19 cellular contexts compared by ENCODE assay signal in genomic region chr22:49023161-49023878, GRCh38.
"Had no signal": no experiment of that assay in that cellular context is flagged by ENCODE, and none has a peak within 500 bp of the region (broad histone marks: within the 10 kb centered on the region; RNA-seq: fewer than 3 reads in every experiment).

No MANE protein-coding gene starts in this region.

- H3K4me1 Mint-ChIP-seq: activated CD4-positive, alpha-beta memory T cell treated with anti-CD3 and anti-CD28 coated beads, Interleukin-2, amount 10 ng/mL, durations not matched to agents 7 days and 5 days; activated CD4-positive, alpha-beta T cell treated with anti-CD3 and anti-CD28 coated beads, Interleukin-2, amount 10 ng/mL, durations not matched to agents 24 days and 14 days; activated naive CD8-positive, alpha-beta T cell treated with anti-CD3 and anti-CD28 coated beads for 36 hours; endodermal cell; nephron had no signal

- H3K27me3 Mint-ChIP-seq: activated CD4-positive, alpha-beta memory T cell treated with anti-CD3 and anti-CD28 coated beads, Interleukin-2, amount 10 ng/mL, durations not matched to agents 7 days and 5 days; activated CD4-positive, alpha-beta T cell treated with anti-CD3 and anti-CD28 coated beads, Interleukin-2, amount 10 ng/mL, durations not matched to agents 24 days and 14 days; activated naive CD8-positive, alpha-beta T cell treated with anti-CD3 and anti-CD28 coated beads for 36 hours had no signal

- H3K36me3 Mint-ChIP-seq: activated naive CD8-positive, alpha-beta T cell treated with anti-CD3 and anti-CD28 coated beads for 36 hours had no signal

- H3K4me1 ChIP-seq: breast epithelium, esophagus squamous epithelium, gastrocnemius medialis, parathyroid adenoma, thyroid gland had no signal

- H3K4me3 Mint-ChIP-seq: activated CD4-positive, alpha-beta memory T cell treated with anti-CD3 and anti-CD28 coated beads, Interleukin-2, amount 10 ng/mL, durations not matched to agents 7 days and 5 days; activated CD4-positive, alpha-beta T cell treated with anti-CD3 and anti-CD28 coated beads, Interleukin-2, amount 10 ng/mL, durations not matched to agents 24 days and 14 days; activated naive CD8-positive, alpha-beta T cell treated with anti-CD3 and anti-CD28 coated beads for 36 hours; activated T-helper 1 cell treated with anti-CD3 and anti-CD28 coated beads, Interleukin-12 subunit alpha, Interleukin-12 subunit beta, Interleukin-2, Interleukin-4 antibody, amounts not matched to agents 30 ng/mL and 10 ng/mL and 1 ng/mL, durations not matched to agents 14 hours and 24 hours and 36 hours; endodermal cell; nephron had no signal

- ATAC-seq: gastrocnemius medialis had no signal

- H3K27ac ChIP-seq: breast epithelium, coronary artery, esophagus squamous epithelium, gastrocnemius medialis, parathyroid adenoma, thyroid gland had no signal

- H3K27me3 ChIP-seq: thyroid gland had no signal

- H3K4me3 ChIP-seq: breast epithelium, coronary artery, esophagus squamous epithelium, gastrocnemius medialis, thyroid gland had no signal

- H3K9me3 Mint-ChIP-seq: activated CD4-positive, alpha-beta memory T cell treated with anti-CD3 and anti-CD28 coated beads, Interleukin-2, amount 10 ng/mL, durations not matched to agents 7 days and 5 days; activated CD4-positive, alpha-beta T cell treated with anti-CD3 and anti-CD28 coated beads, Interleukin-2, amount 10 ng/mL, durations not matched to agents 24 days and 14 days; activated naive CD8-positive, alpha-beta T cell treated with anti-CD3 and anti-CD28 coated beads for 36 hours; activated T-helper 1 cell treated with anti-CD3 and anti-CD28 coated beads, Interleukin-12 subunit alpha, Interleukin-12 subunit beta, Interleukin-2, Interleukin-4 antibody, amounts not matched to agents 30 ng/mL and 10 ng/mL and 1 ng/mL, durations not matched to agents 14 hours and 24 hours and 36 hours; nephron had no signal

- H3K27ac Mint-ChIP-seq: activated CD4-positive, alpha-beta memory T cell treated with anti-CD3 and anti-CD28 coated beads, Interleukin-2, amount 10 ng/mL, durations not matched to agents 7 days and 5 days; activated CD4-positive, alpha-beta T cell treated with anti-CD3 and anti-CD28 coated beads, Interleukin-2, amount 10 ng/mL, durations not matched to agents 24 days and 14 days; activated naive CD8-positive, alpha-beta T cell treated with anti-CD3 and anti-CD28 coated beads for 36 hours; activated T-helper 1 cell treated with anti-CD3 and anti-CD28 coated beads, Interleukin-12 subunit alpha, Interleukin-12 subunit beta, Interleukin-2, Interleukin-4 antibody, amounts not matched to agents 30 ng/mL and 10 ng/mL and 1 ng/mL, durations not matched to agents 14 hours and 24 hours and 36 hours; endodermal cell; nephron had no signal

- H3K36me3 ChIP-seq: breast epithelium, esophagus squamous epithelium, gastrocnemius medialis, thyroid gland had no signal

- DNase-seq: activated CD4-positive, alpha-beta memory T cell treated with anti-CD3 and anti-CD28 coated beads, Interleukin-2, amount 10 ng/mL, durations not matched to agents 7 days and 5 days; activated CD4-positive, alpha-beta T cell treated with anti-CD3 and anti-CD28 coated beads, Interleukin-2, amount 10 ng/mL, durations not matched to agents 24 days and 14 days; activated naive CD8-positive, alpha-beta T cell treated with anti-CD3 and anti-CD28 coated beads for 36 hours; endodermal cell; esophagus squamous epithelium; gastrocnemius medialis; hypothalamus; mammary epithelial cell; midbrain; stimulated activated CD4-positive, alpha-beta T cell treated with anti-CD3 and anti-CD28 coated beads, Interleukin-4, amount 100 ng/mL, for 1 hour; stimulated activated naive CD4-positive, alpha-beta T cell treated with Interleukin-2 at 50 U/mL for 16 hours; SW 1271; T-helper 2 cell; thyroid gland had no signal

- H3K9me3 ChIP-seq: breast epithelium, esophagus squamous epithelium, gastrocnemius medialis, thyroid gland had no signal
